16 cellular contexts compared by ENCODE assay signal in the genomic region with DNA sequence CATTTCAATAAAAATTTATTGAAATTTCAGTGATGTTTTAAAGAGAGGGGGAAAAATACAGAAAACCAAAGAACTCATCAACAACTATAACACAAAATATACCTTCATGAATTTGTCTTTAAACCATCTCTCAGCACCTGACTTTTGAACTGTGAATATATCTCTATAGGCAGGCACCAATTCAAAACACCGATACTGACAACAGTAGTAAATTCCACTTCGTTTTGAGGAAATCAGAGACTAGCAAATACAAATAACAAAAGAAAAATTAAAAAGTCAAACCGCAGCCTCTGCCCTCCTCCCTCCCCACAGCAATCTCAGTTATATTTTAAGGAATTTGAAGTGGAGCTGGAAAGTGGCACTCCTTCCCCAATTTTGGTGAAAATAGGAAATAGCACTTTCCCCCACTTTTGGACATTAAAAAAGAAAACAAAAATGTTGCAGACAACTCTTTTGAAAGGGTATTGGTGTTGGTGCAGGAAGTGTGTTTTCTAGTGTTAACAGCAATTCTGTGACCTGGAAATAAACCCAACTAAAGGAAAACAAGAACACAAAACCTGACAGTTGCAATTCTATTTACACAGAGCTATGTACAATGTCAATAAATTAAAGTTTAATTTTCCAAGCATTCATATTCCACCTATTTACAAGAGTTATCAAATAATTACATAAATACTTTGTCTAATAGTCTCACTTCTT. TPM values are rescaled to one million over a fixed set of nuclear protein-coding genes. Genes with fewer than 3 reads are reported as not detected.
DNase-seq lines count a peak whose midpoint lies in the region; ATAC-seq, FAIRE-seq and TF ChIP-seq lines count a peak whose summit lies in the region.
"Had no signal": no experiment of that assay in that cellular context is flagged by ENCODE, and none has a peak within 500 bp of the region (broad histone marks: within the 10 kb centered on the region; RNA-seq: fewer than 3 reads in every experiment).

No MANE protein-coding gene starts in this region.

- H2BK120ac ChIP-seq in H1 (replicated peaks; ENCODE audit: low read depth, low read length), result no peak overlapping the region

- peaks cover 7% of the 10 kb centered on the region; the same call in 1 of the 2 replicates for H3K23me2 ChIP-seq in H1 (ENCODE audit: low read depth, low read length)

- H2BK20ac ChIP-seq in H1 (ENCODE audit: low read length), result no peak overlapping the region

- no peak for FAIRE-seq in H1 (lab: Jason Lieb, UNC)
- FAIRE-seq: keratinocyte had no signal

- no peak overlapping the region for H2BK5ac ChIP-seq in H1 (ENCODE audit: low read depth, low read length)

- peaks cover 11 to 12% of the 10 kb centered on the region in 2 experiments for H4K20me1 ChIP-seq in H1 (replicated peaks in 1 of 2; ENCODE audit: control insufficient read depth in 1 of 2, insufficient read depth in 2 of 2, low read length in 2 of 2)

- no peaks in the 10 kb centered on the region for H3K79me1 ChIP-seq in H1 (ENCODE audit: low read depth, low read length)

- TF ChIP-seq RAD21 in H1 (IDR thresholded peaks at IDR 0.05 in 1 of 2, conservative IDR thresholded peaks at IDR 0.05 in 1 of 2; ENCODE audit: low read depth in 2 of 2, low read length in 2 of 2), result no peak

- no peak overlapping the region for H3K4ac ChIP-seq in H1 (replicated peaks; ENCODE audit: insufficient read length, low read depth, low read length)

- peaks cover 41% of the 10 kb centered on the region for H3K36me3 Mint-ChIP-seq in mesothelial cell of epicardium
- H3K36me3 Mint-ChIP-seq in natural killer cell treated with Interleukin-12 subunit alpha and Interleukin-12 subunit beta and Interleukin-15 and Interleukin-18, amount 100 ng/mL, for 72 hours, result no peaks in the 10 kb centered on the region
- H3K36me3 Mint-ChIP-seq: activated CD4-positive, alpha-beta memory T cell treated with anti-CD3 and anti-CD28 coated beads for 36 hours had no signal

- H4K91ac ChIP-seq in H1 (replicated peaks; ENCODE audit: insufficient read length, low read length), result no peak overlapping the region

- H3K4me3 Mint-ChIP-seq in mesothelial cell of epicardium, result peak overlapping the region; percentile 80
- H3K4me3 Mint-ChIP-seq in natural killer cell treated with Interleukin-12 subunit alpha and Interleukin-12 subunit beta and Interleukin-15 and Interleukin-18, amount 100 ng/mL, for 72 hours, result no peak overlapping the region
- H3K4me3 Mint-ChIP-seq: activated CD4-positive, alpha-beta memory T cell treated with anti-CD3 and anti-CD28 coated beads for 36 hours had no signal

- no peaks in the 10 kb centered on the region for H3K9me3 ChIP-seq in HUES6 (ENCODE audit: control insufficient read depth, insufficient read depth, low read depth, low read length)
- no peaks in the 10 kb centered on the region for H3K9me3 ChIP-seq in H1 (ENCODE audit: insufficient read depth in 2 of 2, low read depth in 1 of 2, low read length in 1 of 2)
- H3K9me3 ChIP-seq in upper lobe of left lung, result no peaks in the 10 kb centered on the region

- no peaks in the 10 kb centered on the region for H3K27me3 Mint-ChIP-seq in mesothelial cell of epicardium (ENCODE audit: low read depth)
- H3K27me3 Mint-ChIP-seq in natural killer cell treated with Interleukin-12 subunit alpha and Interleukin-12 subunit beta and Interleukin-15 and Interleukin-18, amount 100 ng/mL, for 72 hours, result peaks cover 44 to 62% of the 10 kb centered on the region in 2 donors

- CTCF ChIA-PET in H1 (lab: Charles Lee; ENCODE audit: partially characterized antibody), result interaction anchor here (0.6 to 1.3 kb wide), 6 partner anchors 14 to 90 kb away, joined by 3 to 5 read pairs (median 4); partner anchors contain the start of gene TBX3

- H3K56ac ChIP-seq in H1 (replicated peaks; ENCODE audit: insufficient read length, low read depth, low read length), result no peak overlapping the region

- 2% methylated on average over 3 of the region's 3 CpGs; no CpG with 5 or more reads in 1 of the 2 experiments for WGBS in H1 (ENCODE audit: extremely low coverage in 1 of 2, insufficient coverage in 1 of 2, insufficient read length in 1 of 2, insufficient replicate concordance in 2 of 2, low coverage in 1 of 2, low lambda C conversion rate in 2 of 2, missing lambda C conversion rate in 1 of 2), 2 experiments
- 16 to 18% methylated on average over 3 of the region's 3 CpGs for WGBS in upper lobe of left lung, 2 donors

- H3K79me2 ChIP-seq in H1 (ENCODE audit: control insufficient read depth in 1 of 2, insufficient read depth in 2 of 2, low read length in 2 of 2), result no peaks in the 10 kb centered on the region

- H3K23ac ChIP-seq in H1 (ENCODE audit: insufficient read length), result no peak overlapping the region

- TF ChIP-seq CTCF in H1 (IDR thresholded peaks at IDR 0.05; ENCODE audit: control extremely low read depth in 1 of 3, insufficient read depth in 1 of 3, low read depth in 1 of 3, low read length in 3 of 3) (no peak), mesothelial cell of epicardium (IDR thresholded peaks at IDR 0.05; ENCODE audit: unreplicated experiment) (no peak), upper lobe of left lung (IDR thresholded peaks at IDR 0.05) (no peak)

- H3K4me1 Mint-ChIP-seq in mesothelial cell of epicardium, result peaks cover 79% of the 10 kb centered on the region
- peaks cover 0 to 5% of the 10 kb centered on the region in 2 donors for H3K4me1 Mint-ChIP-seq in natural killer cell treated with Interleukin-12 subunit alpha and Interleukin-12 subunit beta and Interleukin-15 and Interleukin-18, amount 100 ng/mL, for 72 hours (ENCODE audit: low read depth in 2 of 2)

- H2BK15ac ChIP-seq in H1 (ENCODE audit: low read length), result no peak overlapping the region

- no peak for TF ChIP-seq EP300 in H1 (IDR thresholded peaks at IDR 0.05; ENCODE audit: borderline replicate concordance in 1 of 2, low read depth in 2 of 2, low read length in 2 of 2)
- no peak for TF ChIP-seq EP300 in upper lobe of left lung (IDR thresholded peaks at IDR 0.05)

- H2AFZ ChIP-seq in H1 (ENCODE audit: low read length), result no peak overlapping the region

- POLR2A ChIA-PET in H1 (lab: Charles Lee; ENCODE audit: partially characterized antibody), result interaction anchor here (1.4 to 5.9 kb wide), 5 partner anchors 8 to 28 kb away, joined by 4 to 45 read pairs (median 6); partner anchors contain the start of gene TBX3

- peaks cover 82% of the 10 kb centered on the region for H3K4me1 ChIP-seq in HUES6 (ENCODE audit: control insufficient read depth, insufficient read depth, low read length)
- peaks cover 2 to 49% (median 25%) of the 10 kb centered on the region in 4 experiments for H3K4me1 ChIP-seq in H1 (replicated peaks in 1 of 4; ENCODE audit: control insufficient read depth in 3 of 4, insufficient read depth in 4 of 4, low read length in 3 of 4)
- H3K4me1 ChIP-seq in upper lobe of left lung, result peaks cover 0 to 33% (median 14%) of the 10 kb centered on the region in 4 donors

- peak overlapping the region; percentile 100 for H3K27ac Mint-ChIP-seq in mesothelial cell of epicardium
- H3K27ac Mint-ChIP-seq in natural killer cell treated with Interleukin-12 subunit alpha and Interleukin-12 subunit beta and Interleukin-15 and Interleukin-18, amount 100 ng/mL, for 72 hours, result no peak overlapping the region
- H3K27ac Mint-ChIP-seq: activated CD4-positive, alpha-beta memory T cell treated with anti-CD3 and anti-CD28 coated beads for 36 hours had no signal

- peaks cover 99% of the 10 kb centered on the region for H3K27me3 ChIP-seq in HUES6 (ENCODE audit: control insufficient read depth, insufficient read depth, low read length)
- peaks cover 64 to 92% (median 87%) of the 10 kb centered on the region in 4 experiments for H3K27me3 ChIP-seq in H1 (replicated peaks in 1 of 4; ENCODE audit: control insufficient read depth in 3 of 4, extremely low read depth in 1 of 4, insufficient read depth in 3 of 4, low read length in 3 of 4)
- peaks cover 0 to 41% (median 10%) of the 10 kb centered on the region in 4 donors for H3K27me3 ChIP-seq in upper lobe of left lung

- H2BK12ac ChIP-seq in H1 (ENCODE audit: low read depth, low read length), result no peak overlapping the region

- H3K4me3 ChIP-seq in HUES6 (ENCODE audit: low read depth, low read length) (peak overlapping the region; percentile 50; the same call in 1 of the 2 replicates), H1 (ENCODE audit: extremely low read depth in 1 of 4, insufficient read depth in 2 of 4, low read depth in 3 of 4, low read length in 4 of 4) (peak overlapping the region in 1 of 4 experiments; percentile 22; a peak in 1 of 8 replicates), upper lobe of left lung (peak overlapping the region in 3 of 4 donors; percentile 31 to 61 (median 45))
- H3K4me3 ChIP-seq: BLaER1 treated with 17β-estradiol and CSF1 and Interleukin-3, amounts not matched to agents 10 nM and 100 nM; SK-N-MC had no signal

- no peak overlapping the region for H2AK5ac ChIP-seq in H1 (ENCODE audit: low read depth, low read length)

- no peak overlapping the region for H3K27ac ChIP-seq in HUES6 (ENCODE audit: low read depth, low read length)
- no peak overlapping the region for H3K27ac ChIP-seq in H1 (ENCODE audit: low read depth, low read length)
- H3K27ac ChIP-seq in upper lobe of left lung, result peak overlapping the region; percentile 81 to 94 (median 89)
- H3K27ac ChIP-seq: BLaER1 treated with 17β-estradiol and CSF1 and Interleukin-3, amounts not matched to agents 10 nM and 100 nM; SK-N-MC had no signal

- DNase-seq in H1 (ENCODE audit: low read depth in 1 of 2, low spot score in 2 of 2), result no peak
- no peak for DNase-seq in mesothelial cell of epicardium (ENCODE audit: low spot score in 2 of 2, unreplicated experiment in 2 of 2)
- DNase-seq in upper lobe of left lung, result no peak
- DNase-seq in natural killer cell treated with Interleukin-12 subunit alpha and Interleukin-12 subunit beta and Interleukin-15 and Interleukin-18, amount 100 ng/mL, for 72 hours (ENCODE audit: low spot score), result no peak
- no peak for DNase-seq in DMS79 (lab: John Stamatoyannopoulos, UW)
- no peak for DNase-seq in SKM-1 (lab: John Stamatoyannopoulos, UW; ENCODE audit: unreplicated experiment)
- DNase-seq: activated CD4-positive, alpha-beta memory T cell treated with anti-CD3 and anti-CD28 coated beads for 36 hours; amniotic stem cell; NCI-H187; NCI-H510A treated with DMSO at 0.1 percent for 48 hours had no signal

- TF ChIP-seq POLR2A in H1 (IDR thresholded peaks at IDR 0.05; ENCODE audit: control extremely low read depth in 1 of 2, low read depth in 2 of 2, low read length in 2 of 2), result no peak
- TF ChIP-seq POLR2A in upper lobe of left lung (IDR thresholded peaks at IDR 0.05), result no peak

- no peaks in the 10 kb centered on the region for H3K9me3 Mint-ChIP-seq in mesothelial cell of epicardium
- H3K9me3 Mint-ChIP-seq in natural killer cell treated with Interleukin-12 subunit alpha and Interleukin-12 subunit beta and Interleukin-15 and Interleukin-18, amount 100 ng/mL, for 72 hours, result no peaks in the 10 kb centered on the region
- H3K9me3 Mint-ChIP-seq: activated CD4-positive, alpha-beta memory T cell treated with anti-CD3 and anti-CD28 coated beads for 36 hours had no signal

- no peak overlapping the region for H3K9ac ChIP-seq in HUES6 (ENCODE audit: low read length)
- H3K9ac ChIP-seq in H1 (replicated peaks in 1 of 4; ENCODE audit: extremely low read depth in 1 of 4, low read depth in 3 of 4, low read length in 3 of 4), result no peak overlapping the region
- H3K9ac ChIP-seq: BLaER1 treated with 17β-estradiol and CSF1 and Interleukin-3, amounts not matched to agents 10 nM and 100 nM had no signal

- no peak overlapping the region for H3K18ac ChIP-seq in H1 (ENCODE audit: extremely low read depth, low read length)

- no peak overlapping the region for H4K8ac ChIP-seq in H1 (ENCODE audit: extremely low read depth, insufficient read depth, low read length)

- H4K5ac ChIP-seq in H1 (ENCODE audit: insufficient read length, low read depth, low read length), result no peak overlapping the region

- H3K36me3 ChIP-seq in HUES6 (ENCODE audit: control insufficient read depth, insufficient read depth, low read length) (peaks cover 4% of the 10 kb centered on the region; the same call in 1 of the 2 replicates), H1 (ENCODE audit: control insufficient read depth in 2 of 4, insufficient read depth in 4 of 4, low read length in 3 of 4) (no peaks in the 10 kb centered on the region), upper lobe of left lung (peaks cover 0 to 36% (median 4%) of the 10 kb centered on the region in 4 donors)

- ATAC-seq in upper lobe of left lung (ENCODE audit: low FRiP score in 2 of 2) (no peak), HG03159 (IDR thresholded peaks at IDR 0.05; ENCODE audit: unreplicated experiment) (no peak)
- no peak for ATAC-seq in natural killer cell treated with Interleukin-12 subunit alpha and Interleukin-12 subunit beta and Interleukin-15 and Interleukin-18, amount 100 ng/mL, for 72 hours

- H3K4me2 ChIP-seq in H1 (ENCODE audit: insufficient read depth in 1 of 2, low read depth in 2 of 2, low read length in 2 of 2), result peak overlapping the region in 1 of 2 experiments; percentile 56; a peak in 1 of 4 replicates

- no peak overlapping the region for H3K14ac ChIP-seq in H1 (ENCODE audit: insufficient read length)

RNA-seq across cellular contexts. Expression of gene TBX3, which starts 13.6 kb away (rescaled TPM):
- 0.29 and 1.0 TPM in 2 replicates for total RNA-seq in H1 (2021; fragmentation: NEBNext Ultra II Directional; extraction: Animal tissue kit (Norgen Biotek cat#: 25700))
- 0.09 TPM in 2 replicates for polyA plus RNA-seq in H1 (2011; rRNA removed)
- 0.09 TPM for polyA plus RNA-seq in H1 (2011; cell fraction: cytosol; rRNA removed)
- 0.20 TPM for polyA plus RNA-seq in H1 (2011; cell fraction: nucleus; rRNA removed)
- polyA plus RNA-seq in H1 (2012, experiment 1 of 2), result 0.12 to 0.38 TPM (median 0.24 TPM) in 4 replicates
- 0.18 TPM for polyA plus RNA-seq in H1 (2012, experiment 2 of 2)
- 0.30 TPM for polyA plus RNA-seq in H1 (2013, experiment 1 of 2)
- 0.13 TPM for polyA plus RNA-seq in H1 (2013, experiment 2 of 2)
- polyA minus RNA-seq in H1 (2011; rRNA and poly(A)+ RNA removed), result 0.09 TPM in 1 of 2 replicates, not detected in the other
- 0.73 TPM for polyA minus RNA-seq in H1 (2011; cell fraction: cytosol; rRNA and poly(A)+ RNA removed)
- polyA minus RNA-seq in H1 (2011; cell fraction: nucleus; rRNA and poly(A)+ RNA removed), result 0.50 TPM
- total RNA-seq in mesothelial cell of epicardium, result 409 to 427 TPM (median 425 TPM) in 3 replicates
- total RNA-seq in upper lobe of left lung, result 100 to 1,000 TPM in 1 of 6 donors, 10 to 100 TPM in 5; 29.5 to 107 (median 36.2) TPM
- not detected for total RNA-seq in natural killer cell treated with Interleukin-12 subunit alpha and Interleukin-12 subunit beta and Interleukin-15 and Interleukin-18, amount 100 ng/mL, for 72 hours
- total RNA-seq: activated CD4-positive, alpha-beta memory T cell treated with anti-CD3 and anti-CD28 coated beads for 36 hours; OCI-LY7 had no signal

Comparison
In these comparisons a context has a peak if more than half of its experiments do, and no peak if none do; other contexts are left out.
1. H3K27ac ChIP-seq: peak in upper lobe of left lung (4 of 4); none in HUES6 (single experiment) and H1 (single experiment).
2. RNA of gene TBX3, which starts 13.6 kb away (total RNA-seq): 409 to 427 TPM in mesothelial cell of epicardium and 29.5 to 107 TPM in upper lobe of left lung; 0.29 to 1.0 TPM in H1 and not detected in natural killer cell treated with Interleukin-12 subunit alpha and Interleukin-12 subunit beta and Interleukin-15 and Interleukin-18, amount 100 ng/mL, for 72 hours; every median in the first group is over 10 times any median in the second.